Comparison of ENCODE assay signal across 8 cellular contexts in genomic region chr22:38700789-38701628, GRCh38. TPM values are rescaled to one million over a fixed set of nuclear protein-coding genes. Genes with fewer than 3 reads are reported as not detected.
A peak's percentile ranks its signal among the peaks of the same experiment; 100 is the strongest.
DNase-seq lines count a peak whose midpoint lies in the region; ATAC-seq and TF ChIP-seq lines count a peak whose summit lies in the region.

Gene JOSD1, minus strand, starts transcription at chr22:38700943. Its CDS starts 956 bp downstream, at chr22:38699987.

- peak; percentile 97 for DNase-seq in DMS53 (lab: John Stamatoyannopoulos, UW)
- peak; percentile 92 for DNase-seq in LoVo (ENCODE audit: low spot score)
- peak; percentile 95 for DNase-seq in activated effector memory CD4-positive, alpha-beta T cell treated with Interleukin-2 at 50 U/mL for 16 hours
- DNase-seq in fibroblast of peridontal ligament (ENCODE audit: extremely low read depth), result peak; percentile 92
- DNase-seq in natural killer cell, result peak; percentile 100
- DNase-seq in stimulated activated naive CD4-positive, alpha-beta T cell (lab: John Stamatoyannopoulos, UW), result peak; percentile 95 to 98 (median 97)

- peak within 1 kb of the TSS; percentile 97 for H3K27ac Mint-ChIP-seq in natural killer cell

- peak; percentile 33 for ATAC-seq in GM21786 (IDR thresholded peaks at IDR 0.05; ENCODE audit: unreplicated experiment)
- peak; percentile 46 to 71 (median 55) for ATAC-seq in natural killer cell

- peaks cover 6% of the 10 kb centered on the region for H3K36me3 Mint-ChIP-seq in natural killer cell

- TF ChIP-seq POLR2A in Raji (IDR thresholded peaks at IDR 0.05; ENCODE audit: insufficient read depth, low read depth, low read length), result peak; percentile 90

- TF ChIP-seq CTCF in natural killer cell (IDR thresholded peaks at IDR 0.05), result no peak

- peak within 1 kb of the TSS; percentile 92 for H3K4me3 Mint-ChIP-seq in natural killer cell

- no peaks in the 10 kb centered on the region for H3K27me3 Mint-ChIP-seq in natural killer cell (ENCODE audit: low read depth in 2 of 2)

- no peaks in the 10 kb centered on the region for H3K9me3 Mint-ChIP-seq in natural killer cell

- intact Hi-C loops in natural killer cell (cut with micrococcal nuclease), result loop anchor here (2.0 kb wide), 1 partner anchor 20 kb away; the partner anchor contains the start of gene TOMM22

- H3K4me1 Mint-ChIP-seq in natural killer cell, result peaks cover 51 to 64% of the 10 kb centered on the region in 2 donors

RNA-seq across cellular contexts. Expression of gene JOSD1, which starts in this region (rescaled TPM):
- 100 to 1,000 TPM; 123 to 165 (median 128) TPM for total RNA-seq in natural killer cell

Comparison
In these comparisons a context has a peak if more than half of its experiments do, and no peak if none do; other contexts are left out.
1. Peak in every context shown above with its lines: DNase-seq and ATAC-seq.